Comparison of ENCODE assay signal across 21 cellular contexts in the genomic region with DNA sequence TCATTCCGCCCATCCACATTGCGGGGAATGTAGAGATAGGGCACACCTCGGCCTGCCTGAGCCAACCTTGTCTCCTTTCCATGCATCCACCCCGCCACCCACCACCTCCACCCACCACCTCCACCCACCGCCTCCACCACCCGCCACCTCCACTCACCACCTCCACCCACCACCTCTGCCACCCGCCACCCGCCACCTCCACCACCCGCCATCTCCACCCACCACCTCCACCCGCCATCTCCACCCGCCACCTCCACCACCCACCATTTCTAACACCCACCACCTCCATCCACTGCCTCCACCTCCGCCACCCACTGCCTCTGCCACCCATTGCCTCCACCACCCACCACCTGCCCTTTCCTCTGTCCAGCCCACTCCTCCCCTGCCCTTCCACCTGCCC.
"Had no signal": no experiment of that assay in that cellular context is flagged by ENCODE, and none has a peak within 500 bp of the region (broad histone marks: within the 10 kb centered on the region; RNA-seq: fewer than 3 reads in every experiment).

No MANE protein-coding gene starts in this region.

- H3K4me1 ChIP-seq: parathyroid adenoma, uterus had no signal

- H3K36me3 ChIP-seq: adrenal gland, esophagus muscularis mucosa, tibial artery, uterus had no signal

- H3K27me3 ChIP-seq: adrenal gland, esophagus muscularis mucosa, uterus had no signal

- DNase-seq: activated CD4-positive, alpha-beta T cell treated with anti-CD3 and anti-CD28 coated beads, Interleukin-2, amount 10 ng/mL, durations not matched to agents 24 days and 14 days; activated CD8-positive, alpha-beta T cell treated with anti-CD3 and anti-CD28 coated beads for 36 hours; activated gamma-delta T cell; activated T-cell treated with anti-CD3 and anti-CD28 coated beads, Interleukin-2, amount 50 U/mL, for 1 hour; effector memory CD4-positive, alpha-beta T cell; left colon; naive B cell; stimulated activated naive CD4-positive, alpha-beta T cell; substantia nigra; T-helper 1 cell; T-helper 9 cell; uterus had no signal

- H3K9me3 ChIP-seq: adrenal gland, esophagus muscularis mucosa, tibial artery, uterus had no signal

- H3K9ac ChIP-seq: parathyroid adenoma had no signal

- ATAC-seq: activated CD8-positive, alpha-beta T cell treated with anti-CD3 and anti-CD28 coated beads for 36 hours; activated naive CD4-positive, alpha-beta T cell treated with anti-CD3 and anti-CD28 coated beads, Interleukin-2, amount 50 U/mL, for 72 hours; left colon had no signal

- H3K79me2 ChIP-seq: parathyroid adenoma had no signal

- H3K4me3 ChIP-seq: adrenal gland, esophagus muscularis mucosa, lung, tibial artery, uterus had no signal

- H2AFZ ChIP-seq: parathyroid adenoma had no signal

- FAIRE-seq: astrocyte, bronchial epithelial cell, endothelial cell of umbilical vein had no signal

- H3K27ac ChIP-seq: adrenal gland, esophagus muscularis mucosa, parathyroid adenoma, tibial artery, uterus had no signal
